Comparison of ENCODE assay signal across 8 cellular contexts in the genomic region with DNA sequence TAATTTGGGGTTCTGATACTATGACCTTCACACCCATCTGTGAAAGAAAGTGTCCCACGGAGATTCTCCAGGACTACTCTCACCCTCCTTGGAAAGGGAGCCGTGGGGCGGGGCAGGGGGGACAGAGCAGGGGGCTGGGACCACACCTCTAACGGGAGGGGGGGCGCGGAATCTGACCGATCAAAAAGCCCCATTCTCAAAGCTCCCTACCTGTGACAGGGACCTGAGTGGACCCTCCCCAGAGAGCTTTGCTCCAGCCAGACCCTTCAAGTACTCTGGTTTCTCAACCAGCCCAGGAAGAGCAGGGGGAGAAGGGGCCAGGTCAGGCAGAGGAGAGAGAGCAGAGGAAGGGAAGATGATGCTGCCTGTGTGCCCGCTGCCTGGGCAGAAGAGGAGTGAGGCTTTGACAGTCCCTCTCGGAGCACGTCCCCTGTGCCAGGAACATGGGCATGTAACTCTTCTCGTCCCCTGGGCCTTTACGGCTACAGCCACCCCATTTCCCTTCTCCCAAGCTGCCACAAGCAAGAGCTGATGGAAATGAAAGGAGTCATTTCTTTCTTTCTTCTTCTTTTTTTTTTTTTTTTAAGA. TPM values are rescaled to one million over a fixed set of nuclear protein-coding genes. Genes with fewer than 3 reads are reported as not detected.
DNase-seq lines count a peak whose midpoint lies in the region; ATAC-seq and TF ChIP-seq lines count a peak whose summit lies in the region.

No MANE protein-coding gene starts in this region.

- TF ChIP-seq POLR2A in sigmoid colon (IDR thresholded peaks at IDR 0.05), result no peak

- no peaks in the 10 kb centered on the region for H4K20me1 ChIP-seq in OCI-LY3 (ENCODE audit: insufficient read depth, low read length)

- H3K4me2 ChIP-seq in OCI-LY3 (ENCODE audit: low read length), result peak overlapping the region; percentile 64

- intact Hi-C loops in sigmoid colon (cut with DNase I), result no loop called here

- H3K9me3 ChIP-seq in OCI-LY3 (ENCODE audit: insufficient read depth, low read length), result no peaks in the 10 kb centered on the region
- H3K9me3 ChIP-seq in sigmoid colon, result no peaks in the 10 kb centered on the region

- no peak overlapping the region for H2AFZ ChIP-seq in OCI-LY3 (ENCODE audit: low read depth, low read length)

- peak; percentile 27 for DNase-seq in GM06990 (ENCODE audit: extremely low read depth, insufficient read length)
- DNase-seq in epithelial cell of proximal tubule (ENCODE audit: low read depth), result no peak
- DNase-seq in sigmoid colon, result no peak
- no peak for DNase-seq in inferior parietal cortex (ENCODE audit: extremely low spot score)
- DNase-seq in NCI-H510A (lab: John Stamatoyannopoulos, UW), result no peak
- DNase-seq in NK-92 (lab: John Stamatoyannopoulos, UW; ENCODE audit: unreplicated experiment), result no peak

- H3K4me1 ChIP-seq in OCI-LY3 (ENCODE audit: low read length), result peaks cover 6% of the 10 kb centered on the region; the same call in 1 of the 2 replicates
- H3K4me1 ChIP-seq in sigmoid colon, result peaks cover 0 to 51% (median 30%) of the 10 kb centered on the region in 4 donors

- no peak for TF ChIP-seq CTCF in GM06990 (IDR thresholded peaks at IDR 0.05; ENCODE audit: insufficient read depth, low read length, poor library complexity, severe bottlenecking)
- TF ChIP-seq CTCF in OCI-LY3 (IDR thresholded peaks at IDR 0.05; ENCODE audit: low read depth, low read length), result no peak
- TF ChIP-seq CTCF in epithelial cell of proximal tubule (conservative IDR thresholded peaks at IDR 0.05; ENCODE audit: low read depth, low read length), result no peak
- no peak for TF ChIP-seq CTCF in sigmoid colon (IDR thresholded peaks at IDR 0.05)

- no peak for TF ChIP-seq EP300 in sigmoid colon (IDR thresholded peaks at IDR 0.05)

- peaks cover 18% of the 10 kb centered on the region for H3K36me3 ChIP-seq in GM06990 (ENCODE audit: control insufficient read depth, insufficient read depth, low read length)
- no peaks in the 10 kb centered on the region for H3K36me3 ChIP-seq in OCI-LY3 (replicated peaks; ENCODE audit: low read depth, low read length)
- H3K36me3 ChIP-seq in sigmoid colon, result peaks cover 0 to 36% (median 11%) of the 10 kb centered on the region in 4 donors

- no peak for ATAC-seq in HG02852 (IDR thresholded peaks at IDR 0.05; ENCODE audit: unreplicated experiment)

- 33 to 63% methylated on average over 12 of the region's 12 CpGs for WGBS in sigmoid colon, 2 donors

- peak overlapping the region; percentile 19; the same call in 1 of the 2 replicates for H3K9ac ChIP-seq in OCI-LY3 (ENCODE audit: low read length)

- no peaks in the 10 kb centered on the region for H3K79me2 ChIP-seq in OCI-LY3 (ENCODE audit: low read length)

- no peaks in the 10 kb centered on the region for H3K27me3 ChIP-seq in GM06990 (replicated peaks; ENCODE audit: control insufficient read depth, insufficient read depth, low read length)
- no peaks in the 10 kb centered on the region for H3K27me3 ChIP-seq in OCI-LY3 (ENCODE audit: low read depth, low read length)
- H3K27me3 ChIP-seq in sigmoid colon, result no peaks in the 10 kb centered on the region

- peak overlapping the region; percentile 64 for H3K4me3 ChIP-seq in GM06990 (replicated peaks; ENCODE audit: low read depth, low read length)
- peak overlapping the region; percentile 67 for H3K4me3 ChIP-seq in OCI-LY3 (ENCODE audit: low read length)
- H3K4me3 ChIP-seq in epithelial cell of proximal tubule (ENCODE audit: low read depth, low read length), result peak overlapping the region; percentile 30
- peak overlapping the region; percentile 41 to 55 (median 50) for H3K4me3 ChIP-seq in sigmoid colon

- H3K27ac ChIP-seq in OCI-LY3 (ENCODE audit: low read length) (no peak overlapping the region), sigmoid colon (peak overlapping the region; percentile 80 to 87 (median 84))

RNA-seq across cellular contexts. Expression of gene XAF1, which starts 0.7 kb away (rescaled TPM):
- total RNA-seq in epithelial cell of proximal tubule, result 0.06 TPM in 1 of 2 replicates, not detected in the other
- total RNA-seq in sigmoid colon, result 10 to 100 TPM in 3 of 4 donors, 1 to 10 TPM in 1; 9.7 to 59.5 (median 35.8) TPM
- 10 to 100 TPM in 1 of 3 donors, 1 to 10 TPM in 2; 3.2 to 64.1 (median 3.6) TPM for polyA plus RNA-seq in sigmoid colon

RNA-seq across cellular contexts. Expression of gene FBXO39, which starts 19.5 kb away (rescaled TPM):
- total RNA-seq in epithelial cell of proximal tubule (not detected in 2 replicates), sigmoid colon (not detected)
- polyA plus RNA-seq in sigmoid colon, result under 1 TPM in 1 of 3 donors, not detected in 2; 0.52 TPM

RNA-seq across cellular contexts. Expression of gene SLC13A5, which starts 43.4 kb away (rescaled TPM):
- not detected in 2 replicates for total RNA-seq in epithelial cell of proximal tubule
- under 1 TPM in 1 of 4 donors, not detected in 3; 0.14 TPM for total RNA-seq in sigmoid colon
- under 1 TPM in 2 of 3 donors, not detected in 1; under 0.01 to 0.03 TPM for polyA plus RNA-seq in sigmoid colon

Comparison
In these comparisons a context has a peak if more than half of its experiments do, and no peak if none do; other contexts are left out.
1. RNA of gene XAF1, which starts 0.7 kb away (total RNA-seq): 9.7 to 59.5 TPM in sigmoid colon; 0.06 TPM in epithelial cell of proximal tubule; every median in the first group is over 10 times any median in the second.
2. Peak in every context shown above with its lines, with median percentiles within 50 percentile points of each other: H3K4me3 ChIP-seq.